20 cellular contexts compared by ENCODE assay signal in genomic region chr6:108968325-108968724, GRCh38.
DNase-seq lines count a peak whose midpoint lies in the region; ATAC-seq and TF ChIP-seq lines count a peak whose summit lies in the region.
"Had no signal": no experiment of that assay in that cellular context is flagged by ENCODE, and none has a peak within 500 bp of the region (broad histone marks: within the 10 kb centered on the region; RNA-seq: fewer than 3 reads in every experiment).

No MANE protein-coding gene starts in this region.

- no peaks in the 10 kb centered on the region for H3K9me2 ChIP-seq in Loucy (replicated peaks; ENCODE audit: low read depth, low read length)

- no peak overlapping the region for H3K4me3 ChIP-seq in heart left ventricle
- H3K4me3 ChIP-seq in Loucy (ENCODE audit: low read length, poor library complexity, severe bottlenecking): no peak overlapping the region
- no peak overlapping the region for H3K4me3 ChIP-seq in skeletal muscle tissue (ENCODE audit: low read length in 3 of 3)
- H3K4me3 ChIP-seq: hepatocyte, lower lobe of right lung, mucosa of descending colon, transverse colon had no signal

- H3K4me1 Mint-ChIP-seq in endothelial cell (ENCODE audit: unreplicated experiment): peaks cover 9% of the 10 kb centered on the region

- no peaks in the 10 kb centered on the region for H3K36me3 Mint-ChIP-seq in endothelial cell (ENCODE audit: low read depth, unreplicated experiment)

- H2AFZ ChIP-seq in Loucy (ENCODE audit: low read length): 0 out of 2 replicates have a peak overlapping the region, but pooled peaks have one; percentile 7
- H2AFZ ChIP-seq: hepatocyte had no signal

- intact Hi-C loops in heart left ventricle (cut with DNase I) (no loop called here), left cardiac atrium (cut with DNase I) (no loop called here)

- no peaks in the 10 kb centered on the region for H3K79me2 ChIP-seq in Loucy (ENCODE audit: insufficient read depth, low read length)
- H3K79me2 ChIP-seq: hepatocyte had no signal

- no peaks in the 10 kb centered on the region for H3K27me3 ChIP-seq in heart left ventricle
- no peaks in the 10 kb centered on the region for H3K27me3 ChIP-seq in Loucy (ENCODE audit: insufficient read depth, low read length, poor library complexity, severe bottlenecking)
- H3K27me3 ChIP-seq in skeletal muscle tissue (ENCODE audit: control insufficient read depth in 3 of 3, insufficient read depth in 3 of 3, low read length in 3 of 3): no peaks in the 10 kb centered on the region
- H3K27me3 ChIP-seq: foreskin keratinocyte, hepatocyte, transverse colon had no signal

- peak overlapping the region in 11 of 12 donors; percentile 44 to 88 (median 74) for H3K27ac ChIP-seq in heart left ventricle
- peak overlapping the region; percentile 80 for H3K27ac ChIP-seq in skeletal muscle tissue (ENCODE audit: low read depth, low read length)
- H3K27ac ChIP-seq: foreskin keratinocyte, hepatocyte, lower lobe of right lung, transverse colon had no signal

- H3K4me3 Mint-ChIP-seq in endothelial cell (ENCODE audit: unreplicated experiment): no peak overlapping the region
- H3K4me3 Mint-ChIP-seq: brain had no signal

- CTCF ChIA-PET in GM10248 (lab: Yijun Ruan, JAX): interaction anchor here (0.9 to 1.8 kb wide), 3 partner anchors 9 to 53 kb away, joined by 3 to 6 read pairs (median 3); no protein-coding TSS in a partner anchor

- H3K9me3 Mint-ChIP-seq in endothelial cell (ENCODE audit: unreplicated experiment): no peaks in the 10 kb centered on the region
- H3K9me3 Mint-ChIP-seq: brain had no signal

- no peaks in the 10 kb centered on the region for H3F3A ChIP-seq in Loucy (ENCODE audit: low read depth)

- no peaks in the 10 kb centered on the region for H3K9me3 ChIP-seq in heart left ventricle
- no peaks in the 10 kb centered on the region for H3K9me3 ChIP-seq in Loucy (ENCODE audit: insufficient read depth, low read depth, low read length)
- no peaks in the 10 kb centered on the region for H3K9me3 ChIP-seq in skeletal muscle tissue (ENCODE audit: control insufficient read depth in 3 of 3, low read length in 3 of 3)
- H3K9me3 ChIP-seq: lower lobe of right lung, mucosa of descending colon, transverse colon had no signal

- H3K27ac Mint-ChIP-seq in endothelial cell (ENCODE audit: unreplicated experiment): no peak overlapping the region
- H3K27ac Mint-ChIP-seq: brain had no signal

- peaks cover 0 to 6% (median 0%) of the 10 kb centered on the region in 9 donors for H3K36me3 ChIP-seq in heart left ventricle
- no peaks in the 10 kb centered on the region for H3K36me3 ChIP-seq in Loucy (ENCODE audit: insufficient read depth, low read length)
- H3K36me3 ChIP-seq in skeletal muscle tissue (ENCODE audit: control insufficient read depth in 3 of 3, insufficient read depth in 3 of 3, low read length in 3 of 3): no peaks in the 10 kb centered on the region
- H3K36me3 ChIP-seq: lower lobe of right lung, transverse colon had no signal

- ATAC-seq in heart left ventricle (no peak), left cardiac atrium (no peak)
- ATAC-seq: foreskin keratinocyte, mucosa of descending colon had no signal

- DNase-seq in heart left ventricle (no peak), left cardiac atrium (no peak), endothelial cell (ENCODE audit: low spot score) (peak; percentile 18), NCI-H524 treated with DMSO at 0.1 percent for 48 hours (lab: John Stamatoyannopoulos, UW) (no peak), GM10248 (ENCODE audit: extremely low spot score) (no peak)
- no peak for DNase-seq in activated naive CD4-positive, alpha-beta T cell treated with anti-CD3 and anti-CD28 coated beads, Interleukin-2, amount 50 U/mL, for 16 hours
- DNase-seq: activated gamma-delta T cell treated with Interleukin-2 at 50 U/mL for 16 hours, erythroblast, GOT3, lower lobe of right lung, mucosa of descending colon, NCI-H1048, NCI-H187, NCI-H748 treated with DMSO at 0.1 percent for 48 hours, transverse colon had no signal

- H3K4me2 ChIP-seq in Loucy (ENCODE audit: low read depth, low read length, poor library complexity, severe bottlenecking): no peak overlapping the region
- H3K4me2 ChIP-seq: hepatocyte had no signal

- WGBS in heart left ventricle, 4 donors: 61 to 76% (median 72%) methylated on average over 7 of the region's 7 CpGs

- POLR2A ChIA-PET in GM10248 (lab: Yijun Ruan, JAX): no interaction called here

- TF ChIP-seq CTCF in heart left ventricle (IDR thresholded peaks at IDR 0.05) (peak in 1 of 12 donors; percentile 20), Loucy (conservative IDR thresholded peaks at IDR 0.05; ENCODE audit: low read length) (0 out of 2 replicates have a peak, but pooled peaks have one; percentile 18), endothelial cell (IDR thresholded peaks at IDR 0.05; ENCODE audit: unreplicated experiment) (no peak), GM10248 (IDR thresholded peaks at IDR 0.05; ENCODE audit: control extremely low read depth, extremely low read depth, low read depth, missing control alignments) (no peak)

- no peaks in the 10 kb centered on the region for H4K20me1 ChIP-seq in Loucy (ENCODE audit: insufficient read depth, low read length, poor library complexity, severe bottlenecking)

- H3K9ac ChIP-seq in Loucy (ENCODE audit: low read depth, low read length, poor library complexity, severe bottlenecking): no peak overlapping the region
- H3K9ac ChIP-seq in skeletal muscle tissue (ENCODE audit: low read depth in 1 of 3, low read length in 3 of 3): no peak overlapping the region

- peaks cover 2% of the 10 kb centered on the region for H3K27me3 Mint-ChIP-seq in endothelial cell (ENCODE audit: unreplicated experiment)
- H3K27me3 Mint-ChIP-seq: brain had no signal

- peaks cover 4 to 56% (median 28%) of the 10 kb centered on the region in 12 donors for H3K4me1 ChIP-seq in heart left ventricle
- H3K4me1 ChIP-seq in Loucy (ENCODE audit: insufficient read depth, low read length, poor library complexity, severe bottlenecking): peaks cover 40% of the 10 kb centered on the region
- peaks cover 14 to 25% (median 19%) of the 10 kb centered on the region in 3 donors for H3K4me1 ChIP-seq in skeletal muscle tissue (ENCODE audit: control insufficient read depth in 3 of 3, insufficient read depth in 3 of 3, low read length in 3 of 3)
- H3K4me1 ChIP-seq: foreskin keratinocyte had no signal

- no peak for TF ChIP-seq POLR2A in heart left ventricle (IDR thresholded peaks at IDR 0.05)
